23 cellular contexts compared by ENCODE assay signal in genomic region chr3:197259096-197259495, GRCh38. TPM values are rescaled to one million over a fixed set of nuclear protein-coding genes. Genes with fewer than 3 reads are reported as not detected.
DNase-seq lines count a peak whose midpoint lies in the region; ATAC-seq and TF ChIP-seq lines count a peak whose summit lies in the region.
"Had no signal": no experiment of that assay in that cellular context is flagged by ENCODE, and none has a peak within 500 bp of the region (broad histone marks: within the 10 kb centered on the region; RNA-seq: fewer than 3 reads in every experiment).

No MANE protein-coding gene starts in this region.

- H3K4me3 Mint-ChIP-seq in activated T-cell treated with anti-CD3 and anti-CD28 coated beads, Interleukin-2, amount 50 U/mL, for 24 hours: no peak overlapping the region
- no peak overlapping the region for H3K4me3 Mint-ChIP-seq in activated T-cell treated with anti-CD3 and anti-CD28 coated beads, Interleukin-2, amount 50 U/mL, for 4 hours
- no peak overlapping the region for H3K4me3 Mint-ChIP-seq in activated naive CD8-positive, alpha-beta T cell treated with anti-CD3 and anti-CD28 coated beads for 36 hours
- H3K4me3 Mint-ChIP-seq: CD4-positive, alpha-beta T cell had no signal

- H3K27ac Mint-ChIP-seq in activated T-cell treated with anti-CD3 and anti-CD28 coated beads, Interleukin-2, amount 50 U/mL, for 24 hours: peak overlapping the region; percentile 1
- no peak overlapping the region for H3K27ac Mint-ChIP-seq in activated naive CD8-positive, alpha-beta T cell treated with anti-CD3 and anti-CD28 coated beads for 36 hours

- no peaks in the 10 kb centered on the region for H3K9me3 Mint-ChIP-seq in activated T-cell treated with anti-CD3 and anti-CD28 coated beads, Interleukin-2, amount 50 U/mL, for 24 hours
- H3K9me3 Mint-ChIP-seq in activated T-cell treated with anti-CD3 and anti-CD28 coated beads, Interleukin-2, amount 50 U/mL, for 4 hours: no peaks in the 10 kb centered on the region
- no peaks in the 10 kb centered on the region for H3K9me3 Mint-ChIP-seq in activated naive CD8-positive, alpha-beta T cell treated with anti-CD3 and anti-CD28 coated beads for 36 hours
- H3K9me3 Mint-ChIP-seq: CD4-positive, alpha-beta T cell had no signal

- peaks cover 15% of the 10 kb centered on the region for H3K36me3 Mint-ChIP-seq in activated T-cell treated with anti-CD3 and anti-CD28 coated beads, Interleukin-2, amount 50 U/mL, for 24 hours (ENCODE audit: low read depth)
- peaks cover 5% of the 10 kb centered on the region for H3K36me3 Mint-ChIP-seq in activated T-cell treated with anti-CD3 and anti-CD28 coated beads, Interleukin-2, amount 50 U/mL, for 4 hours (ENCODE audit: insufficient read depth)
- peaks cover 2% of the 10 kb centered on the region for H3K36me3 Mint-ChIP-seq in activated naive CD8-positive, alpha-beta T cell treated with anti-CD3 and anti-CD28 coated beads for 36 hours

- peak in 1 of 56 donors; percentile 7 for TF ChIP-seq CTCF in dorsolateral prefrontal cortex (IDR thresholded peaks at IDR 0.05 in 54 of 56, conservative IDR thresholded peaks at IDR 0.05 in 2 of 56; ENCODE audit: low read depth in 1 of 56, partially characterized antibody in 56 of 56)

- ATAC-seq in activated T-cell treated with anti-CD3 and anti-CD28 coated beads, Interleukin-2, amount 50 U/mL, for 4 hours: no peak
- no peak for ATAC-seq in HG02938 (IDR thresholded peaks at IDR 0.05; ENCODE audit: unreplicated experiment)
- ATAC-seq: HCT116, K562, Panc1 had no signal

- no peak for DNase-seq in activated T-cell treated with anti-CD3 and anti-CD28 coated beads, Interleukin-2, amount 50 U/mL, for 24 hours
- DNase-seq in activated T-cell treated with anti-CD3 and anti-CD28 coated beads, Interleukin-2, amount 50 U/mL, for 4 hours: no peak
- no peak for DNase-seq in dorsolateral prefrontal cortex
- DNase-seq in superior temporal gyrus (ENCODE audit: extremely low spot score): peak; percentile 44
- DNase-seq in activated naive CD8-positive, alpha-beta T cell treated with anti-CD3 and anti-CD28 coated beads for 36 hours: no peak
- no peak for DNase-seq in globus pallidus (ENCODE audit: low spot score)
- DNase-seq: AML-193; CD4-positive, alpha-beta T cell; GF-D8; Kasumi-1; MV-4-11; NCI-H1105; NCI-H1436 treated with DMSO at 0.1 percent for 48 hours; NCI-H187 treated with DMSO at 0.1 percent for 48 hours; NCI-H446 treated with DMSO at 0.1 percent for 48 hours; NCI-H69; SHP77 treated with DMSO at 0.1 percent for 48 hours had no signal

- peaks cover 59% of the 10 kb centered on the region for H3K4me1 Mint-ChIP-seq in activated T-cell treated with anti-CD3 and anti-CD28 coated beads, Interleukin-2, amount 50 U/mL, for 24 hours (ENCODE audit: low read depth)
- H3K4me1 Mint-ChIP-seq in activated T-cell treated with anti-CD3 and anti-CD28 coated beads, Interleukin-2, amount 50 U/mL, for 4 hours (ENCODE audit: low read depth): peaks cover 47% of the 10 kb centered on the region
- peaks cover 50% of the 10 kb centered on the region for H3K4me1 Mint-ChIP-seq in activated naive CD8-positive, alpha-beta T cell treated with anti-CD3 and anti-CD28 coated beads for 36 hours

- H3K27ac ChIP-seq in angular gyrus (ENCODE audit: low read depth, low read length) (peak overlapping the region; percentile 32), dorsolateral prefrontal cortex (peak overlapping the region in 50 of 59 donors; percentile 7 to 79 (median 60))
- H3K27ac ChIP-seq: BLaER1 treated with 17β-estradiol and CSF1 and Interleukin-3, amounts not matched to agents 10 nM and 100 nM had no signal

- intact Hi-C loops in dorsolateral prefrontal cortex (cut with DNase I): loop anchor here in 1 of 2 donors (2.0 kb wide), 1 partner anchor 196 kb away; no protein-coding TSS in a partner anchor

- no peaks in the 10 kb centered on the region for H3K27me3 ChIP-seq in dorsolateral prefrontal cortex
- H3K27me3 ChIP-seq: BLaER1 treated with 17β-estradiol and CSF1 and Interleukin-3, amounts not matched to agents 10 nM and 100 nM had no signal

- H3K27me3 Mint-ChIP-seq in activated T-cell treated with anti-CD3 and anti-CD28 coated beads, Interleukin-2, amount 50 U/mL, for 24 hours: no peaks in the 10 kb centered on the region
- H3K27me3 Mint-ChIP-seq in activated T-cell treated with anti-CD3 and anti-CD28 coated beads, Interleukin-2, amount 50 U/mL, for 4 hours (ENCODE audit: low read depth): no peaks in the 10 kb centered on the region
- H3K27me3 Mint-ChIP-seq in activated naive CD8-positive, alpha-beta T cell treated with anti-CD3 and anti-CD28 coated beads for 36 hours: no peaks in the 10 kb centered on the region
- H3K27me3 Mint-ChIP-seq: CD4-positive, alpha-beta T cell had no signal

- H3K4me3 ChIP-seq in dorsolateral prefrontal cortex: peak overlapping the region in 52 of 59 donors; percentile 2 to 54 (median 34)
- H3K4me3 ChIP-seq: BLaER1 treated with 17β-estradiol and CSF1 and Interleukin-3, amounts not matched to agents 10 nM and 100 nM; K562 had no signal

RNA-seq across cellular contexts. Expression of gene DLG1, which starts 39.3 kb away (rescaled TPM):
- 10 to 100 TPM; 42.3 to 44.3 (median 44.3) TPM for total RNA-seq in activated T-cell treated with anti-CD3 and anti-CD28 coated beads, Interleukin-2, amount 50 U/mL, for 4 hours
- 100 to 1,000 TPM; 124 to 310 (median 169) TPM for total RNA-seq in dorsolateral prefrontal cortex
- 10 to 100 TPM; 47.9 to 49.1 TPM for total RNA-seq in activated naive CD8-positive, alpha-beta T cell treated with anti-CD3 and anti-CD28 coated beads for 36 hours
